ENCODE assay signal across 11 cellular contexts in genomic region chr16:61818850-61819249, GRCh38.
"Had no signal": no experiment of that assay in that cellular context is flagged by ENCODE, and none has a peak within 500 bp of the region (broad histone marks: within the 10 kb centered on the region; RNA-seq: fewer than 3 reads in every experiment).

No MANE protein-coding gene starts in this region.

- DNase-seq: GM23248, GOT3, H7, H9, HCEC 1CT, HFFc6 had no signal

- H3K36me3 ChIP-seq: HAP-1 had no signal

- H2AFZ ChIP-seq: GM23248, GM23338 had no signal

- H3K27ac ChIP-seq: GM23248 had no signal

- H3K4me2 ChIP-seq: GM23338 had no signal

- FAIRE-seq: H1, H54 had no signal

- H3K9me3 ChIP-seq: HAP-1 had no signal

- H3K4me1 ChIP-seq: HAP-1 had no signal

- H3K4me3 ChIP-seq: GM23248, GM23338, HAP-1 had no signal

- H3K9ac ChIP-seq: GM23248 had no signal

- ATAC-seq: GM23338, HCT116 had no signal
